14 cellular contexts compared by ENCODE assay signal in the genomic region with DNA sequence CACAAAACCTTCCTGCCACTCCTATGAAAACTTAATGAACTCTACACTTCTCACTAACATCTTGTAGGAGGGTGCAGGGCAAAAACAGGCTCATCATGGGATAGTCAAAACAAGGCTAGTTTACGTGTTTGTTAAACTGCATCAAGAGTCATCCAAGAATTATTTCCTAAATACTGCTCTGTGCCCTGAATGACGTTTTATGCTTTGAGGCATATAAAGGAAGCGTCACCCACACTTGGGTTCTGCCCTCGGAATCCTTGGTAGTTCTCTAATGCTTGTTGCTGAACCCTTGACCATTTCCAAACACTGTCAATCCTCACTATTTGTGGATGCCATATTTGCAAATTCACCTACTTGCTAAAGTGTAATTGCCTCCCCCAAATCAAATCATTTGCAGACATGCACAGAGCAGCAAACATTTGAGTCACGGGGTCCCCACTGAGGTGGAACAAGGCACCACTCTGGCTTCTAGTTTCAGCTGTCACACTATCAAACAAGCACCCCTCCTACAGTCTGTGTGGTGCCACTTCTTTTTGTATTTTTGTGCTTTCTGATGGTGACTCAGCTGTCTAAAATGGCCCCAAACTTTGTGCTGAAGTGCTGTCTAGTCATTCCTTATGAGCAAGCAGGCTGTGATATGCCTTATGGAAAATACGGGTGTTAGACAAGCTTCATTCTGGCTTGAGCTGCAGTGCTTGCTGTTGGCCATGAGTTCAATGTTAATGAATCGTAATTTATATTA. TPM values are rescaled to one million over a fixed set of nuclear protein-coding genes. Genes with fewer than 3 reads are reported as not detected.
DNase-seq lines count a peak whose midpoint lies in the region; ATAC-seq lines count a peak whose summit lies in the region.
"Had no signal": no experiment of that assay in that cellular context is flagged by ENCODE, and none has a peak within 500 bp of the region (broad histone marks: within the 10 kb centered on the region; RNA-seq: fewer than 3 reads in every experiment).

No MANE protein-coding gene starts in this region.

- H3K4me3 ChIP-seq in right cardiac atrium (ENCODE audit: low read length): no peak overlapping the region

- H3K9me3 ChIP-seq in right cardiac atrium (ENCODE audit: control insufficient read depth, low read length): no peaks in the 10 kb centered on the region

- H3K27ac ChIP-seq in right cardiac atrium (ENCODE audit: low read length): peak overlapping the region; percentile 10

- H3K27me3 Mint-ChIP-seq in activated T-helper 1 cell treated with anti-CD3 and anti-CD28 coated beads, Interleukin-12 subunit alpha, Interleukin-12 subunit beta, Interleukin-2, Interleukin-4 antibody, amounts not matched to agents 30 ng/mL and 10 ng/mL and 1 ng/mL, durations not matched to agents 14 hours and 24 hours and 36 hours (ENCODE audit: insufficient read depth): peaks cover 13% of the 10 kb centered on the region

- DNase-seq in H4 (ENCODE audit: low spot score) (peak; percentile 24), amniotic stem cell (lab: John Stamatoyannopoulos, UW) (peak; percentile 42), right cardiac atrium (no peak), stromal cell of bone marrow (ENCODE audit: low read depth) (peak; percentile 60), GOT3 (lab: John Stamatoyannopoulos, UW) (no peak)
- DNase-seq in activated CD4-positive, alpha-beta T cell treated with anti-CD3 and anti-CD28 coated beads, Interleukin-2, amount 50 U/mL, for 4 hours: no peak
- DNase-seq in activated T-helper 1 cell treated with anti-CD3 and anti-CD28 coated beads, Interleukin-12 subunit alpha, Interleukin-12 subunit beta, Interleukin-2, Interleukin-4 antibody, amounts not matched to agents 30 ng/mL and 10 ng/mL and 1 ng/mL, durations not matched to agents 14 hours and 24 hours and 36 hours (ENCODE audit: low spot score): no peak
- DNase-seq: COR-L47, H7, NCI-H1694, occipital lobe, T-cell had no signal

- no peak overlapping the region for H3K27ac Mint-ChIP-seq in activated T-helper 1 cell treated with anti-CD3 and anti-CD28 coated beads, Interleukin-12 subunit alpha, Interleukin-12 subunit beta, Interleukin-2, Interleukin-4 antibody, amounts not matched to agents 30 ng/mL and 10 ng/mL and 1 ng/mL, durations not matched to agents 14 hours and 24 hours and 36 hours
- H3K27ac Mint-ChIP-seq: activated naive CD4-positive, alpha-beta T cell treated with anti-CD3 and anti-CD28 coated beads, Interleukin-2, amount 50 U/mL, for 24 hours; T-cell had no signal

- H3K9me3 Mint-ChIP-seq in activated T-helper 1 cell treated with anti-CD3 and anti-CD28 coated beads, Interleukin-12 subunit alpha, Interleukin-12 subunit beta, Interleukin-2, Interleukin-4 antibody, amounts not matched to agents 30 ng/mL and 10 ng/mL and 1 ng/mL, durations not matched to agents 14 hours and 24 hours and 36 hours: no peaks in the 10 kb centered on the region
- H3K9me3 Mint-ChIP-seq: activated naive CD4-positive, alpha-beta T cell treated with anti-CD3 and anti-CD28 coated beads, Interleukin-2, amount 50 U/mL, for 24 hours; T-cell had no signal

- 65% methylated on average over 7 of the region's 7 CpGs for WGBS in right cardiac atrium

- no peaks in the 10 kb centered on the region for H3K27me3 ChIP-seq in right cardiac atrium (ENCODE audit: control insufficient read depth, insufficient read depth)

- no peak overlapping the region for H3K4me3 Mint-ChIP-seq in activated T-helper 1 cell treated with anti-CD3 and anti-CD28 coated beads, Interleukin-12 subunit alpha, Interleukin-12 subunit beta, Interleukin-2, Interleukin-4 antibody, amounts not matched to agents 30 ng/mL and 10 ng/mL and 1 ng/mL, durations not matched to agents 14 hours and 24 hours and 36 hours
- H3K4me3 Mint-ChIP-seq: activated naive CD4-positive, alpha-beta T cell treated with anti-CD3 and anti-CD28 coated beads, Interleukin-2, amount 50 U/mL, for 24 hours; T-cell had no signal

- H3K4me1 Mint-ChIP-seq in activated T-helper 1 cell treated with anti-CD3 and anti-CD28 coated beads, Interleukin-12 subunit alpha, Interleukin-12 subunit beta, Interleukin-2, Interleukin-4 antibody, amounts not matched to agents 30 ng/mL and 10 ng/mL and 1 ng/mL, durations not matched to agents 14 hours and 24 hours and 36 hours (ENCODE audit: low read depth): no peaks in the 10 kb centered on the region
- H3K4me1 Mint-ChIP-seq: activated naive CD4-positive, alpha-beta T cell treated with anti-CD3 and anti-CD28 coated beads, Interleukin-2, amount 50 U/mL, for 24 hours had no signal

- H3K36me3 Mint-ChIP-seq in activated T-helper 1 cell treated with anti-CD3 and anti-CD28 coated beads, Interleukin-12 subunit alpha, Interleukin-12 subunit beta, Interleukin-2, Interleukin-4 antibody, amounts not matched to agents 30 ng/mL and 10 ng/mL and 1 ng/mL, durations not matched to agents 14 hours and 24 hours and 36 hours (ENCODE audit: low read depth): no peaks in the 10 kb centered on the region
- H3K36me3 Mint-ChIP-seq: activated naive CD4-positive, alpha-beta T cell treated with anti-CD3 and anti-CD28 coated beads, Interleukin-2, amount 50 U/mL, for 24 hours; T-cell had no signal

- peaks cover 25% of the 10 kb centered on the region for H3K4me1 ChIP-seq in right cardiac atrium (ENCODE audit: control insufficient read depth, insufficient read depth, low read length)

- intact Hi-C loops in right cardiac atrium (cut with DNase I): no loop called here
- intact Hi-C loops in activated T-helper 1 cell treated with anti-CD3 and anti-CD28 coated beads, Interleukin-12 subunit alpha, Interleukin-12 subunit beta, Interleukin-2, Interleukin-4 antibody, amounts not matched to agents 30 ng/mL and 10 ng/mL and 1 ng/mL, durations not matched to agents 14 hours and 24 hours and 36 hours (cut with micrococcal nuclease): loop anchor here (5.0 kb wide), 1 partner anchor 472 kb away; no protein-coding TSS in a partner anchor

- peak in 1 of 2 donors; percentile 8 for ATAC-seq in right cardiac atrium
- ATAC-seq in HG03139 (IDR thresholded peaks at IDR 0.05; ENCODE audit: unreplicated experiment): no peak
- ATAC-seq: T-cell had no signal

RNA-seq across cellular contexts. Expression of a gene that starts 15.5 kb away (rescaled TPM):
- total RNA-seq in H4 (2014; rRNA removed; shearing (Covaris generic)): 45.1 and 45.5 TPM in 2 replicates
- total RNA-seq in right cardiac atrium: 100 to 1,000 TPM; 813 to 983 (median 905) TPM
- polyA plus RNA-seq in right cardiac atrium: 809 TPM
- not detected in 2 replicates for total RNA-seq in activated T-helper 1 cell treated with anti-CD3 and anti-CD28 coated beads, Interleukin-12 subunit alpha, Interleukin-12 subunit beta, Interleukin-2, Interleukin-4 antibody, amounts not matched to agents 30 ng/mL and 10 ng/mL and 1 ng/mL, durations not matched to agents 14 hours and 24 hours and 36 hours

Comparison
In these comparisons a context has a peak if more than half of its experiments do, and no peak if none do; other contexts are left out.
1. DNase-seq: peak in H4 (single experiment), amniotic stem cell (single experiment) and stromal cell of bone marrow (single experiment); none in right cardiac atrium (0 of 3), activated CD4-positive, alpha-beta T cell treated with anti-CD3 and anti-CD28 coated beads, Interleukin-2, amount 50 U/mL, for 4 hours (0 of 2), GOT3 (single experiment) and activated T-helper 1 cell treated with anti-CD3 and anti-CD28 coated beads, Interleukin-12 subunit alpha, Interleukin-12 subunit beta, Interleukin-2, Interleukin-4 antibody, amounts not matched to agents 30 ng/mL and 10 ng/mL and 1 ng/mL, durations not matched to agents 14 hours and 24 hours and 36 hours (single experiment).
2. RNA of a gene that starts 15.5 kb away (total RNA-seq): 813 to 983 TPM in right cardiac atrium and 45.1 to 45.5 TPM in H4; not detected in activated T-helper 1 cell treated with anti-CD3 and anti-CD28 coated beads, Interleukin-12 subunit alpha, Interleukin-12 subunit beta, Interleukin-2, Interleukin-4 antibody, amounts not matched to agents 30 ng/mL and 10 ng/mL and 1 ng/mL, durations not matched to agents 14 hours and 24 hours and 36 hours; every median in the first group is over 10 times any median in the second.